Comparison of ENCODE assay signal across 14 cellular contexts in genomic region chr22:21775061-21775460, GRCh38. TPM values are rescaled to one million over a fixed set of nuclear protein-coding genes. Genes with fewer than 3 reads are reported as not detected.
DNase-seq lines count a peak whose midpoint lies in the region; FAIRE-seq and TF ChIP-seq lines count a peak whose summit lies in the region.
"Had no signal": no experiment of that assay in that cellular context is flagged by ENCODE, and none has a peak within 500 bp of the region (broad histone marks: within the 10 kb centered on the region; RNA-seq: fewer than 3 reads in every experiment).

No MANE protein-coding gene starts in this region.

- peaks cover 12 to 24% of the 10 kb centered on the region in 2 donors for H3K36me3 ChIP-seq in kidney (ENCODE audit: control insufficient read depth in 1 of 2, insufficient read depth in 2 of 2, low read length in 2 of 2)

- H3K9me3 ChIP-seq in kidney (ENCODE audit: control insufficient read depth in 1 of 2, low read length in 2 of 2): no peaks in the 10 kb centered on the region
- H3K9me3 ChIP-seq: heart left ventricle had no signal

- peak; percentile 42 for DNase-seq in AG10803 (ENCODE audit: low read depth)
- peak; percentile 20 for DNase-seq in HT1080 (ENCODE audit: low read depth)
- DNase-seq in cerebellum (ENCODE audit: low spot score): peak; percentile 60
- peak; percentile 49 for DNase-seq in middle frontal gyrus (ENCODE audit: extremely low spot score, low spot score)
- DNase-seq in kidney: no peak
- no peak for DNase-seq in NCI-H1092 treated with DMSO at 0.1 percent for 48 hours (lab: John Stamatoyannopoulos, UW)
- DNase-seq in stimulated activated CD4-positive, alpha-beta T cell treated with anti-CD3 and anti-CD28 coated beads, Interleukin-2, amount 100 ng/mL, for 24 hours: no peak
- DNase-seq in activated gamma-delta T cell treated with Interleukin-2 at 50 U/mL for 16 hours: no peak
- DNase-seq: activated naive CD4-positive, alpha-beta T cell treated with Interleukin-2 at 50 U/mL for 16 hours; heart left ventricle; NCI-H146; NCI-H510A had no signal

- H3K27ac ChIP-seq in kidney (ENCODE audit: low read depth in 2 of 2, low read length in 2 of 2): no peak overlapping the region
- H3K27ac ChIP-seq: HL-60 had no signal

- no peak for FAIRE-seq in kidney (lab: Jason Lieb, UNC)

- H3K4me3 ChIP-seq in AG10803 (ENCODE audit: low read length): no peak overlapping the region
- no peak overlapping the region for H3K4me3 ChIP-seq in kidney (ENCODE audit: low read length in 2 of 2)
- H3K4me3 ChIP-seq: heart left ventricle, smooth muscle cell had no signal

- H3K4me1 ChIP-seq in kidney (ENCODE audit: control insufficient read depth in 1 of 2, insufficient read depth in 1 of 2, low read depth in 1 of 2, low read length in 2 of 2): no peaks in the 10 kb centered on the region

- H3K9ac ChIP-seq in kidney (ENCODE audit: low read length in 2 of 2): peak overlapping the region in 1 of 2 donors; percentile 9

- TF ChIP-seq CTCF in AG10803 (conservative IDR thresholded peaks at IDR 0.05; ENCODE audit: low read length) (no peak), kidney (IDR thresholded peaks at IDR 0.05; ENCODE audit: borderline replicate concordance, extremely low read depth, insufficient read depth) (no peak)

- intact Hi-C loops in kidney (cut with DNase I): no loop called here

RNA-seq across cellular contexts. Expression of gene YPEL1, which starts 39.5 kb away (rescaled TPM):
- 0.17 and 0.21 TPM in 2 replicates for total RNA-seq in HT1080 (2014; rRNA removed; shearing (Covaris generic))
- polyA plus RNA-seq in HT1080 (2015; cell fraction: cytosol; rRNA removed): 0.40 and 0.69 TPM in 2 replicates
- polyA plus RNA-seq in HT1080 (2015; cell fraction: nucleus; rRNA removed): 0.68 TPM in 2 replicates
- 38.7 TPM for total RNA-seq in cerebellum
- total RNA-seq in kidney: 6.1 TPM
- 2.2 TPM for polyA plus RNA-seq in kidney (ENCODE audit: insufficient read depth, low read depth, low replicate concordance)

Comparison
In these comparisons a context has a peak if more than half of its experiments do, and no peak if none do; other contexts are left out.
1. DNase-seq: peak in AG10803 (single experiment), HT1080 (single experiment), cerebellum (single experiment) and middle frontal gyrus (single experiment); none in kidney (single experiment), NCI-H1092 treated with DMSO at 0.1 percent for 48 hours (single experiment), stimulated activated CD4-positive, alpha-beta T cell treated with anti-CD3 and anti-CD28 coated beads, Interleukin-2, amount 100 ng/mL, for 24 hours (0 of 2) and activated gamma-delta T cell treated with Interleukin-2 at 50 U/mL for 16 hours (single experiment).